ENCODE assay signal across 1 cellular context in the genomic region with DNA sequence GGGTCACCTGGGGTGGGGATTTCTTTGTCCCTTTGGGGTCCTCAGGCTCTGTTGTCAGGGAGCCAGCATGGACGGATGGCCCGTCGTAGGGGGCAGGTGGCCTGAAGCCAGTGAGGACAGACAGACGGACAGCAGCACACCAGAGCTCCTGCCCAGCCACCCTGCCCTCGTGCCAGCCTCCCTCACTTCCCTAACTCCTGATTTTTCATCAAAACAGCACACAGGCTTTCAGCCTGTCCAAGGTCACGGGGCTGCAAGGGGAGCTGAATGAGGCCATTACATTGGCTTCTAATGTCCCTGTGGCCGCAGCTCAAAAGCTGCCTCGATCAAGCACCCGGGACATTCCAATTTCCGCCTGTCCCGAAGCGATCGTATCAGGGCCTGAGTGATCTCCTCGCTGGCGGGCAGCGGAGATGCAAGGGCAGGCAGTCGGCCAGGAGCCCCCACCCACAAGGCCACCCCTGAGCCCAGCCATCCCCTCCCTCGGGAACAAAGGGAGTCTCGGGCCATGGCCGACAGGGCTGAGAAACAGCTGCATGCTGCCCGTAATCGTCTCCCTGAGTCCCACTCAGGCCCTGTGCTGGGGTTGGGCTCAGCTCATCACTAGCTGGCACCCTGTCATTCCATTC.
TF ChIP-seq lines count a peak whose summit lies in the region.

No MANE protein-coding gene starts in this region.

TF ChIP-seq in IMR-90, 13 proteins besides CTCF, POLR2A, EP300 and RAD21:
- TF ChIP-seq CEBPB (IDR thresholded peaks at IDR 0.05; ENCODE audit: low read depth, low read length) (no peak), RCOR1 (IDR thresholded peaks at IDR 0.05; ENCODE audit: insufficient replicate concordance, low read length) (no peak), MAZ (IDR thresholded peaks at IDR 0.05; ENCODE audit: borderline replicate concordance, low read depth, low read length) (no peak), SMC3 (IDR thresholded peaks at IDR 0.05; ENCODE audit: low read depth, low read length) (no peak), NFE2L2 (IDR thresholded peaks at IDR 0.05; ENCODE audit: low read depth, low read length) (no peak), CHD1 (IDR thresholded peaks at IDR 0.05; ENCODE audit: low read depth, low read length) (no peak), BHLHE40 (IDR thresholded peaks at IDR 0.05; ENCODE audit: low read depth, low read length) (no peak), RFX5 (IDR thresholded peaks at IDR 0.05; ENCODE audit: low read depth, low read length) (no peak), MAFK (IDR thresholded peaks at IDR 0.05; ENCODE audit: low read depth, low read length) (no peak), FOS (IDR thresholded peaks at IDR 0.05; ENCODE audit: low read depth, low read length) (no peak), MXI1 (IDR thresholded peaks at IDR 0.05; ENCODE audit: borderline replicate concordance, low read depth, low read length) (no peak)
- TF ChIP-seq, protein P1, sequence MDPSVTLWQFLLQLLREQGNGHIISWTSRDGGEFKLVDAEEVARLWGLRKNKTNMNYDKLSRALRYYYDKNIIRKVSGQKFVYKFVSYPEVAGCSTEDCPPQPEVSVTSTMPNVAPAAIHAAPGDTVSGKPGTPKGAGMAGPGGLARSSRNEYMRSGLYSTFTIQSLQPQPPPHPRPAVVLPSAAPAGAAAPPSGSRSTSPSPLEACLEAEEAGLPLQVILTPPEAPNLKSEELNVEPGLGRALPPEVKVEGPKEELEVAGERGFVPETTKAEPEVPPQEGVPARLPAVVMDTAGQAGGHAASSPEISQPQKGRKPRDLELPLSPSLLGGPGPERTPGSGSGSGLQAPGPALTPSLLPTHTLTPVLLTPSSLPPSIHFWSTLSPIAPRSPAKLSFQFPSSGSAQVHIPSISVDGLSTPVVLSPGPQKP (IDR thresholded peaks at IDR 0.05; ENCODE audit: borderline replicate concordance, low read depth, low read length): no peak
- TF ChIP-seq, protein P2, sequence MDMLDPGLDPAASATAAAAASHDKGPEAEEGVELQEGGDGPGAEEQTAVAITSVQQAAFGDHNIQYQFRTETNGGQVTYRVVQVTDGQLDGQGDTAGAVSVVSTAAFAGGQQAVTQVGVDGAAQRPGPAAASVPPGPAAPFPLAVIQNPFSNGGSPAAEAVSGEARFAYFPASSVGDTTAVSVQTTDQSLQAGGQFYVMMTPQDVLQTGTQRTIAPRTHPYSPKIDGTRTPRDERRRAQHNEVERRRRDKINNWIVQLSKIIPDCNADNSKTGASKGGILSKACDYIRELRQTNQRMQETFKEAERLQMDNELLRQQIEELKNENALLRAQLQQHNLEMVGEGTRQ (IDR thresholded peaks at IDR 0.05; ENCODE audit: low read depth, low read length): no peak
